In genomic region chr6:111430605-111431378, GRCh38 we compare ENCODE assay signal across 19 cellular contexts. TPM values are rescaled to one million over a fixed set of nuclear protein-coding genes. Genes with fewer than 3 reads are reported as not detected.
DNase-seq lines count a peak whose midpoint lies in the region; ATAC-seq, FAIRE-seq and TF ChIP-seq lines count a peak whose summit lies in the region.
"Had no signal": no experiment of that assay in that cellular context is flagged by ENCODE, and none has a peak within 500 bp of the region (broad histone marks: within the 10 kb centered on the region; RNA-seq: fewer than 3 reads in every experiment).

No MANE protein-coding gene starts in this region.

- TF ChIP-seq RAD21 in HepG2 (CRISPR knock-in tag; IDR thresholded peaks at IDR 0.05) = no peak

- H3K4me3 ChIP-seq in HepG2 (replicated peaks in 1 of 3; ENCODE audit: insufficient read depth in 1 of 3, low read depth in 2 of 3, low read length in 3 of 3) (no peak overlapping the region), right lobe of liver (no peak overlapping the region), muscle layer of duodenum (ENCODE audit: low read depth in 1 of 2, low read length in 2 of 2) (peak overlapping the region in 1 of 2 donors; percentile 24), uterus (no peak overlapping the region)

- TF ChIP-seq POLR2A in HepG2 (IDR thresholded peaks at IDR 0.05; ENCODE audit: insufficient read depth in 1 of 2, low read depth in 2 of 2, low read length in 2 of 2) (no peak), right lobe of liver (IDR thresholded peaks at IDR 0.05) (no peak), uterus (IDR thresholded peaks at IDR 0.05) (no peak)

- no peak overlapping the region for H2AFZ ChIP-seq in HepG2 (ENCODE audit: low read length)

- no TSS peak for BruUV-seq in HepG2 (replicated peaks; lab: Mats Ljungman, UMichigan)

- no peak overlapping the region for H3K9ac ChIP-seq in HepG2 (ENCODE audit: insufficient read depth, low read depth, low read length)

- in situ Hi-C loops in HepG2 (cut with HindIII; ENCODE audit: extremely low pct_ligation_motif_present, low pct_unique_long_range_greater_than_20kb) = no loop called here

- H3K36me3 ChIP-seq in HepG2 (replicated peaks in 1 of 2; ENCODE audit: control insufficient read depth in 1 of 2, insufficient read depth in 2 of 2, low read length in 2 of 2) = no peaks in the 10 kb centered on the region
- no peaks in the 10 kb centered on the region for H3K36me3 ChIP-seq in right lobe of liver
- H3K36me3 ChIP-seq in muscle layer of duodenum (ENCODE audit: control insufficient read depth in 1 of 2, insufficient read depth in 2 of 2, low read length in 2 of 2) = no peaks in the 10 kb centered on the region
- no peaks in the 10 kb centered on the region for H3K36me3 ChIP-seq in uterus

- no peaks in the 10 kb centered on the region for H4K20me1 ChIP-seq in HepG2 (ENCODE audit: insufficient read depth, low read length)

- WGBS in HepG2 (ENCODE audit: low lambda C conversion rate) = 98% methylated on average over 11 of the region's 11 CpGs
- WGBS in right lobe of liver (ENCODE audit: insufficient coverage, low coverage, low lambda C conversion rate, missing lambda C conversion rate) = 87% methylated on average over 10 of the region's 11 CpGs

- DNase-seq in HepG2 (ENCODE audit: low spot score) (no peak), right lobe of liver (no peak), SK-N-DZ (ENCODE audit: low spot score) (peak; percentile 19), uterus (peak in 1 of 2 donors; percentile 37), amniotic stem cell (lab: John Stamatoyannopoulos, UW) (no peak), RKO (ENCODE audit: low spot score) (no peak)
- no peak for DNase-seq in effector CD8-positive, alpha-beta T cell (lab: John Stamatoyannopoulos, UW)
- DNase-seq: KBM-7, NCI-H1048, NCI-H146, NCI-H2107, NCI-H510A, T-helper 1 cell had no signal

- TF ChIP-seq EP300 in HepG2 (IDR thresholded peaks at IDR 0.05; ENCODE audit: low read depth in 2 of 2, low read length in 2 of 2) (no peak), HepG2 (CRISPR knock-in tag; IDR thresholded peaks at IDR 0.05; ENCODE audit: borderline replicate concordance) (no peak)

- peaks cover 84% of the 10 kb centered on the region for H3K79me2 ChIP-seq in HepG2 (ENCODE audit: insufficient read depth, low read length)

- no peaks in the 10 kb centered on the region for H3K9me3 ChIP-seq in HepG2 (ENCODE audit: low read length)
- H3K9me3 ChIP-seq in right lobe of liver = no peaks in the 10 kb centered on the region
- H3K9me3 ChIP-seq in muscle layer of duodenum (ENCODE audit: control insufficient read depth in 1 of 2, low read length in 2 of 2) = peaks cover 0 to 12% of the 10 kb centered on the region in 2 donors
- peaks cover 0 to 10% of the 10 kb centered on the region in 2 donors for H3K9me3 ChIP-seq in uterus

- no peak overlapping the region for H3K4me2 ChIP-seq in HepG2 (ENCODE audit: low read depth, low read length)

- ATAC-seq in HepG2 = no peak
- ATAC-seq in right lobe of liver = no peak
- ATAC-seq: HCT116 had no signal

- no peak overlapping the region for H3K27ac ChIP-seq in HepG2 (ENCODE audit: extremely low read length, insufficient read depth, low read length)
- no peak overlapping the region for H3K27ac ChIP-seq in right lobe of liver
- H3K27ac ChIP-seq in muscle layer of duodenum (ENCODE audit: low read length) = peak overlapping the region; percentile 16
- peak overlapping the region; percentile 56 to 72 for H3K27ac ChIP-seq in uterus

- peaks cover 27% of the 10 kb centered on the region for H3K4me1 ChIP-seq in HepG2 (ENCODE audit: insufficient read depth, low read length)
- peaks cover 0 to 8% (median 4%) of the 10 kb centered on the region in 4 donors for H3K4me1 ChIP-seq in right lobe of liver
- peaks cover 5 to 20% of the 10 kb centered on the region in 2 donors for H3K4me1 ChIP-seq in muscle layer of duodenum (ENCODE audit: control insufficient read depth in 1 of 2, insufficient read depth in 2 of 2, low read length in 2 of 2)
- no peaks in the 10 kb centered on the region for H3K4me1 ChIP-seq in uterus

- H3K27me3 ChIP-seq in HepG2 (ENCODE audit: control insufficient read depth in 1 of 2, insufficient read depth in 2 of 2, low read length in 2 of 2) (no peaks in the 10 kb centered on the region), right lobe of liver (no peaks in the 10 kb centered on the region), muscle layer of duodenum (ENCODE audit: low read depth, low read length) (no peaks in the 10 kb centered on the region), uterus (no peaks in the 10 kb centered on the region)

- CTCF ChIA-PET in HepG2 (lab: Yijun Ruan, JAX; ENCODE audit: low intra/inter-chr PET ratio, low total read pairs) = no interaction called here

- intact Hi-C loops in HepG2 (cut with micrococcal nuclease; ENCODE audit: unreplicated experiment) (no loop called here), right lobe of liver (cut with DNase I) (no loop called here), uterus (cut with DNase I; ENCODE audit: low total_unique reads) (no loop called here)

- no peak for FAIRE-seq in HepG2 (lab: Jason Lieb, UNC)
- FAIRE-seq: G401.6, GM12891, GM19239, HTR-8/SVneo had no signal

- no peak for TF ChIP-seq CTCF in HepG2 (CRISPR knock-in tag; IDR thresholded peaks at IDR 0.05)
- no peak for TF ChIP-seq CTCF in right lobe of liver (IDR thresholded peaks at IDR 0.05)
- no peak for TF ChIP-seq CTCF in uterus (IDR thresholded peaks at IDR 0.05)

- POLR2A ChIA-PET in HepG2 (lab: Yijun Ruan, JAX) = no interaction called here

TF ChIP-seq in HepG2, 621 proteins besides CTCF, POLR2A, EP300 and RAD21:
- TF ChIP-seq GTF3A (CRISPR knock-in tag; conservative IDR thresholded peaks at IDR 0.05) (no peak), STAT6 (CRISPR knock-in tag; IDR thresholded peaks at IDR 0.05; ENCODE audit: borderline replicate concordance) (no peak), LCORL (IDR thresholded peaks at IDR 0.05) (peak; percentile 93), LCORL (CRISPR knock-in tag; IDR thresholded peaks at IDR 0.05) (no peak)

RNA-seq across cellular contexts. Expression of gene REV3L, which starts 52.2 kb away (rescaled TPM):
- total RNA-seq in HepG2 (2016; rRNA removed; fragmentation: Illumina TruSeq; extraction: Trizol) (31.3 and 48.0 TPM in 2 replicates), right lobe of liver (10 to 100 TPM in 4 of 6 experiments, 1 to 10 TPM in 2; 9.3 to 21.4 (median 12.5) TPM), uterus (100 to 1,000 TPM in 2 of 4 donors, 10 to 100 TPM in 2; 67.9 to 318 (median 127) TPM)
- total RNA-seq in HepG2 (2016; cell fraction: cytosol; rRNA removed; fragmentation: Illumina TruSeq; extraction: Trizol; ENCODE audit: low read depth) = 90.3 and 96.9 TPM in 2 replicates
- 31.5 and 50.9 TPM in 2 replicates for total RNA-seq in HepG2 (2016; cell fraction: insoluble cytoplasmic fraction; rRNA removed; fragmentation: Illumina TruSeq; extraction: Trizol)
- total RNA-seq in HepG2 (2016; cell fraction: membrane; rRNA removed; fragmentation: Illumina TruSeq; extraction: Trizol) = 39.0 and 57.5 TPM in 2 replicates
- total RNA-seq in HepG2 (2016; cell fraction: nucleus; rRNA removed; fragmentation: Illumina TruSeq; extraction: Trizol) = 75.6 and 80.9 TPM in 2 replicates
- polyA plus RNA-seq in HepG2 (2011; rRNA removed) = 11.3 and 12.8 TPM in 2 replicates
- 5.3 and 8.5 TPM in 2 replicates for polyA plus RNA-seq in HepG2 (2011; cell fraction: cytosol; rRNA removed)
- polyA plus RNA-seq in HepG2 (2011; cell fraction: nucleus; rRNA removed) = 7.9 and 9.3 TPM in 2 replicates
- 10.5 and 11.7 TPM in 2 replicates for polyA plus RNA-seq in HepG2 (2012)
- 2.4 and 2.7 TPM in 2 replicates for polyA plus RNA-seq in HepG2 (2016; cell fraction: cytosol; fragmentation: Illumina TruSeq; extraction: Trizol; ENCODE audit: low read depth)
- polyA plus RNA-seq in HepG2 (2016; cell fraction: insoluble cytoplasmic fraction; fragmentation: Illumina TruSeq; extraction: Trizol; ENCODE audit: low read depth) = 34.0 and 36.3 TPM in 2 replicates
- 4.3 and 5.6 TPM in 2 replicates for polyA plus RNA-seq in HepG2 (2016; cell fraction: membrane; fragmentation: Illumina TruSeq; extraction: Trizol; ENCODE audit: low read depth)
- 30.6 and 34.2 TPM in 2 replicates for polyA plus RNA-seq in HepG2 (2016; cell fraction: nucleus; fragmentation: Illumina TruSeq; extraction: Trizol; ENCODE audit: insufficient read depth, low read depth)
- polyA minus RNA-seq in HepG2 (2011; rRNA and poly(A)+ RNA removed; ENCODE audit: low replicate concordance) = 12.1 and 22.3 TPM in 2 replicates
- polyA minus RNA-seq in HepG2 (2011; cell fraction: cytosol; rRNA and poly(A)+ RNA removed) = 18.6 and 21.0 TPM in 2 replicates
- polyA minus RNA-seq in HepG2 (2011; cell fraction: nucleus; rRNA and poly(A)+ RNA removed) = 90.9 and 94.9 TPM in 2 replicates
- 10.8 and 13.9 TPM in 2 replicates for polyA plus RNA-seq in SK-N-DZ (2014; cell fraction: cytosol; rRNA removed)
- polyA plus RNA-seq in SK-N-DZ (2014; cell fraction: nucleus; rRNA removed) = 12.1 and 26.1 TPM in 2 replicates

Comparison
In these comparisons a context has a peak if more than half of its experiments do, and no peak if none do; other contexts are left out.
1. H3K27ac ChIP-seq: peak in muscle layer of duodenum (single experiment) and uterus (2 of 2); none in HepG2 (single experiment) and right lobe of liver (0 of 3).